In genomic region chr13:22187329-22187728, GRCh38 we compare ENCODE assay signal across 1 cellular context.
TF ChIP-seq lines count a peak whose summit lies in the region.

No MANE protein-coding gene starts in this region.

TF ChIP-seq in IMR-90, 13 proteins besides CTCF, POLR2A, EP300 and RAD21 (continued from another document):
- TF ChIP-seq ELK1 (IDR thresholded peaks at IDR 0.05; ENCODE audit: borderline replicate concordance, low read depth, low read length) = no peak
- TF ChIP-seq SMC3 (IDR thresholded peaks at IDR 0.05; ENCODE audit: low read depth, low read length) = no peak
- no peak for TF ChIP-seq CHD1 (IDR thresholded peaks at IDR 0.05; ENCODE audit: low read depth, low read length)
- TF ChIP-seq USF2 (IDR thresholded peaks at IDR 0.05; ENCODE audit: low read depth, low read length) = no peak
- TF ChIP-seq RFX5 (IDR thresholded peaks at IDR 0.05; ENCODE audit: low read depth, low read length) = no peak
- TF ChIP-seq RCOR1 (IDR thresholded peaks at IDR 0.05; ENCODE audit: insufficient replicate concordance, low read length) = no peak
